9 cellular contexts compared by ENCODE assay signal in genomic region chr3:126358038-126358815, GRCh38. TPM values are rescaled to one million over a fixed set of nuclear protein-coding genes. Genes with fewer than 3 reads are reported as not detected.
DNase-seq lines count a peak whose midpoint lies in the region; ATAC-seq and TF ChIP-seq lines count a peak whose summit lies in the region.
"Had no signal": no experiment of that assay in that cellular context is flagged by ENCODE, and none has a peak within 500 bp of the region (broad histone marks: within the 10 kb centered on the region; RNA-seq: fewer than 3 reads in every experiment).

No MANE protein-coding gene starts in this region.

- peaks cover 9% of the 10 kb centered on the region for H3K4me1 ChIP-seq in CD4-positive, alpha-beta memory T cell (ENCODE audit: insufficient read depth, low read length)
- H3K4me1 ChIP-seq in Karpas-422 (ENCODE audit: low read length), result no peaks in the 10 kb centered on the region

- no peaks in the 10 kb centered on the region for H3K79me2 ChIP-seq in Karpas-422 (ENCODE audit: low read length)

- no peaks in the 10 kb centered on the region for H4K20me1 ChIP-seq in Karpas-422 (ENCODE audit: insufficient read depth, low read depth, low read length)

- intact Hi-C loops in CD4-positive, alpha-beta memory T cell (cut with micrococcal nuclease), result loop anchor here (5.0 kb wide), 2 partner anchors 276 to 344 kb away; partner anchors contain the start of genes CHCHD6 and SLC41A3
- intact Hi-C loops in MCF 10A (cut with micrococcal nuclease), result no loop called here

- H3K9me3 Mint-ChIP-seq in CD4-positive, alpha-beta memory T cell, result no peaks in the 10 kb centered on the region
- no peaks in the 10 kb centered on the region for H3K9me3 Mint-ChIP-seq in MCF 10A (ENCODE audit: unreplicated experiment)
- H3K9me3 Mint-ChIP-seq in memory B cell, result no peaks in the 10 kb centered on the region

- H3K4me3 Mint-ChIP-seq in CD4-positive, alpha-beta memory T cell, result peak overlapping the region; percentile 85 to 93 (median 90)
- H3K4me3 Mint-ChIP-seq in MCF 10A (ENCODE audit: unreplicated experiment) (peak overlapping the region; percentile 75), memory B cell (peak overlapping the region; percentile 87)

- no TSS peak for BruUV-seq in MCF 10A (replicated peaks; lab: Mats Ljungman, UMichigan)

- DNase-seq in CD4-positive, alpha-beta memory T cell, result no peak
- DNase-seq in NCI-H1105 (lab: John Stamatoyannopoulos, UW) (peak; percentile 13), MCF 10A (ENCODE audit: unreplicated experiment) (peak; percentile 43), memory B cell (ENCODE audit: low spot score in 2 of 2) (no peak), hippocampal formation (lab: John Stamatoyannopoulos, UW) (no peak), Karpas-422 (no peak)
- DNase-seq in activated CD4-positive, alpha-beta T cell treated with anti-CD3 and anti-CD28 coated beads for 1 hour, result no peak

- H3K9me3 ChIP-seq in CD4-positive, alpha-beta memory T cell (ENCODE audit: control insufficient read depth in 1 of 2, low read length in 2 of 2), result no peaks in the 10 kb centered on the region
- no peaks in the 10 kb centered on the region for H3K9me3 ChIP-seq in Karpas-422 (ENCODE audit: low read length)

- H3K27ac ChIP-seq in CD4-positive, alpha-beta memory T cell (ENCODE audit: low read depth, low read length), result no peak overlapping the region
- H3K27ac ChIP-seq in Karpas-422 (ENCODE audit: low read length), result no peak overlapping the region

- no peak overlapping the region for H3K4me2 ChIP-seq in Karpas-422 (ENCODE audit: low read depth, low read length, poor library complexity, severe bottlenecking)

- H2AFZ ChIP-seq in Karpas-422 (ENCODE audit: low read length), result no peak overlapping the region

- H3K27ac Mint-ChIP-seq in CD4-positive, alpha-beta memory T cell, result peak overlapping the region in 4 of 7 donors; percentile 48 to 69 (median 60)
- H3K27ac Mint-ChIP-seq in MCF 10A (ENCODE audit: low read depth, unreplicated experiment) (no peak overlapping the region), memory B cell (no peak overlapping the region)

- no peak overlapping the region for H3K9ac ChIP-seq in Karpas-422 (ENCODE audit: low read length)

- H3K9me2 ChIP-seq in Karpas-422 (replicated peaks; ENCODE audit: insufficient read depth, low read length), result no peaks in the 10 kb centered on the region

- no peaks in the 10 kb centered on the region for H3K36me3 ChIP-seq in CD4-positive, alpha-beta memory T cell (ENCODE audit: insufficient read depth, low read length)
- no peaks in the 10 kb centered on the region for H3K36me3 ChIP-seq in Karpas-422 (ENCODE audit: insufficient read depth, low read length)

- H3K27me3 ChIP-seq in CD4-positive, alpha-beta memory T cell (ENCODE audit: insufficient read depth, low read length), result peaks cover 40% of the 10 kb centered on the region
- no peaks in the 10 kb centered on the region for H3K27me3 ChIP-seq in Karpas-422 (ENCODE audit: low read length)

- H3K36me3 Mint-ChIP-seq in CD4-positive, alpha-beta memory T cell, result no peaks in the 10 kb centered on the region
- H3K36me3 Mint-ChIP-seq in MCF 10A (ENCODE audit: insufficient read depth, unreplicated experiment) (no peaks in the 10 kb centered on the region), memory B cell (no peaks in the 10 kb centered on the region)

- no peak for ATAC-seq in memory B cell (ENCODE audit: low read depth)
- no peak for ATAC-seq in GM19395 (IDR thresholded peaks at IDR 0.05; ENCODE audit: unreplicated experiment)

- CTCF ChIA-PET in CD4-positive, alpha-beta memory T cell (lab: Charles Lee; ENCODE audit: partially characterized antibody), result interaction anchor here (0.9 kb wide), 1 partner anchor 10 kb away, joined by 3 read pairs; no protein-coding TSS in a partner anchor
- CTCF ChIA-PET in MCF 10A (lab: Yijun Ruan, JAX), result interaction anchor here (0.5 to 1.1 kb wide), 4 partner anchors 17 to 626 kb away, joined by 3 to 4 read pairs (median 3); no protein-coding TSS in a partner anchor

- peak overlapping the region in 1 of 2 donors; percentile 49 for H3K4me3 ChIP-seq in CD4-positive, alpha-beta memory T cell (ENCODE audit: low read length in 2 of 2)
- H3K4me3 ChIP-seq in Karpas-422 (ENCODE audit: low read length), result no peak overlapping the region

- POLR2A ChIA-PET in CD4-positive, alpha-beta memory T cell (lab: Charles Lee; ENCODE audit: partially characterized antibody), result no interaction called here
- POLR2A ChIA-PET in MCF 10A (lab: Yijun Ruan, JAX), result interaction anchor here (0.6 to 1.5 kb wide), 6 partner anchors 9 to 1963 kb away, joined by 3 to 9 read pairs (median 3); no protein-coding TSS in a partner anchor

- peaks cover 36 to 44% of the 10 kb centered on the region in 2 donors for H3K27me3 Mint-ChIP-seq in CD4-positive, alpha-beta memory T cell
- H3K27me3 Mint-ChIP-seq in MCF 10A (ENCODE audit: insufficient read depth, unreplicated experiment) (no peaks in the 10 kb centered on the region), memory B cell (peaks cover 27% of the 10 kb centered on the region)

- TF ChIP-seq CTCF in MCF 10A (IDR thresholded peaks at IDR 0.05; ENCODE audit: unreplicated experiment), result no peak

- peaks cover 9 to 25% (median 12%) of the 10 kb centered on the region in 4 donors for H3K4me1 Mint-ChIP-seq in CD4-positive, alpha-beta memory T cell
- peaks cover 4% of the 10 kb centered on the region for H3K4me1 Mint-ChIP-seq in MCF 10A (ENCODE audit: insufficient read depth, unreplicated experiment)
- peaks cover 6% of the 10 kb centered on the region for H3K4me1 Mint-ChIP-seq in memory B cell

RNA-seq across cellular contexts. Expression of gene KLF15, which starts 1.0 kb away (rescaled TPM):
- total RNA-seq in CD4-positive, alpha-beta memory T cell, result under 1 TPM; 0.67 to 0.72 TPM
- polyA plus RNA-seq in CD4-positive, alpha-beta memory T cell, result not detected
- total RNA-seq in MCF 10A (2022), result 5.3 and 8.3 TPM in 2 replicates
- total RNA-seq in Karpas-422 (2014; rRNA removed; shearing (Covaris generic); ENCODE audit: low replicate concordance), result not detected in 2 replicates

RNA-seq across cellular contexts. Expression of gene CFAP100, which starts 36.5 kb away (rescaled TPM):
- total RNA-seq in CD4-positive, alpha-beta memory T cell, result not detected
- polyA plus RNA-seq in CD4-positive, alpha-beta memory T cell, result not detected
- not detected in 2 replicates for total RNA-seq in MCF 10A (2022)
- total RNA-seq in Karpas-422 (2014; rRNA removed; shearing (Covaris generic); ENCODE audit: low replicate concordance), result not detected in 2 replicates
- total RNA-seq: glomerular endothelial cell had no signal

Comparison
In these comparisons a context has a peak if more than half of its experiments do, and no peak if none do; other contexts are left out.
1. DNase-seq: peak in NCI-H1105 (single experiment) and MCF 10A (single experiment); none in CD4-positive, alpha-beta memory T cell (0 of 5), memory B cell (0 of 2), hippocampal formation (0 of 2), Karpas-422 (single experiment) and activated CD4-positive, alpha-beta T cell treated with anti-CD3 and anti-CD28 coated beads for 1 hour (single experiment).
2. H3K27ac Mint-ChIP-seq: peak in CD4-positive, alpha-beta memory T cell (4 of 7); none in MCF 10A (single experiment) and memory B cell (single experiment).
3. Peak in every context shown above with its lines, with median percentiles within 50 percentile points of each other: H3K4me3 Mint-ChIP-seq.